Comparison of ENCODE assay signal across 1 cellular context in the genomic region with DNA sequence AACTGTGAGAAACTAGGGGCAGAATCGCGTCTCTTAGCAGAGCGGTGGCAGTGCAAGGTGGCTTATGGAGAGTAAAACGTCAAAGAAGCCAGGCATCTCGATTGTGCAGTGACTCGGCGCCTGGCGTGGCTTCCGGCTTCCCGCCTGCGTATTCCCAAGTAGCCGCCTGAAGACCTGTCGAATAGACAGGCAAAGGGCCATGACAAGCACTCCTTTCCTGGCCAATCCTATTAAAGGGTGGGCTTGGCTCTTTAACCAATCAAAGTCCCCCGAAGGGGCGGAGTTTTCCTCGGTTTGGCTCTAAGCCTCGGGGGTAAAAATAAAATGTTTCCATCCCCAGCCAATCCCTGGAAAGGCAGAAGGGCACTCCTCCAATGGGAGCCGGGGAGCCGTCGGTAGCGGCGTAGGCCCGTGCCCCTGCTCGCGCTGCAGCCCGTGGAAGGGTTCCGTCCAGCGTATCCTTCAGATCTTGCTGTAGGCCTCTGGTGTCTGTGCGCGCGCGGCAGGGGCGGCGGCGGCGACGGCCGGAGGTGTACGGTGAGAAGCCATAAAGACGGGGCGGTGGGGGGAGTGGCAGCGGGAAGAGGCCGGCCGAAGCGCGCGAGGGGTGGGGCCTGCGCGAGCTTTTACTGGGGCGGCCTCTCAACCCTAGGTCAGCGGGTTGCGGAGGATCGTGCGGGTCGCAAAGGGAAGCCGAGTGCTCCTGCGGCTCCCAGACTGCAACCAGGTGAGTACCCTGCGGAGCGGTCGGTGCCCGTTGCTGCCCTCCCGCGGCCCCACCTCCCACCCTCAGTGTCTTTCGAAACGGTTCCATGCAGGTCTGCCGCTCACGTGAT.
TF ChIP-seq lines count a peak whose summit lies in the region.

TSS of gene KANTR (plus strand) at position 395 of the 836 bp plus-strand sequence. CDS start 30,131 bp downstream, outside the sequence.

TF ChIP-seq in K562, 482 proteins besides CTCF, POLR2A, EP300 and RAD21 (continued from another document and continues in another):
- TF ChIP-seq, protein P1, sequence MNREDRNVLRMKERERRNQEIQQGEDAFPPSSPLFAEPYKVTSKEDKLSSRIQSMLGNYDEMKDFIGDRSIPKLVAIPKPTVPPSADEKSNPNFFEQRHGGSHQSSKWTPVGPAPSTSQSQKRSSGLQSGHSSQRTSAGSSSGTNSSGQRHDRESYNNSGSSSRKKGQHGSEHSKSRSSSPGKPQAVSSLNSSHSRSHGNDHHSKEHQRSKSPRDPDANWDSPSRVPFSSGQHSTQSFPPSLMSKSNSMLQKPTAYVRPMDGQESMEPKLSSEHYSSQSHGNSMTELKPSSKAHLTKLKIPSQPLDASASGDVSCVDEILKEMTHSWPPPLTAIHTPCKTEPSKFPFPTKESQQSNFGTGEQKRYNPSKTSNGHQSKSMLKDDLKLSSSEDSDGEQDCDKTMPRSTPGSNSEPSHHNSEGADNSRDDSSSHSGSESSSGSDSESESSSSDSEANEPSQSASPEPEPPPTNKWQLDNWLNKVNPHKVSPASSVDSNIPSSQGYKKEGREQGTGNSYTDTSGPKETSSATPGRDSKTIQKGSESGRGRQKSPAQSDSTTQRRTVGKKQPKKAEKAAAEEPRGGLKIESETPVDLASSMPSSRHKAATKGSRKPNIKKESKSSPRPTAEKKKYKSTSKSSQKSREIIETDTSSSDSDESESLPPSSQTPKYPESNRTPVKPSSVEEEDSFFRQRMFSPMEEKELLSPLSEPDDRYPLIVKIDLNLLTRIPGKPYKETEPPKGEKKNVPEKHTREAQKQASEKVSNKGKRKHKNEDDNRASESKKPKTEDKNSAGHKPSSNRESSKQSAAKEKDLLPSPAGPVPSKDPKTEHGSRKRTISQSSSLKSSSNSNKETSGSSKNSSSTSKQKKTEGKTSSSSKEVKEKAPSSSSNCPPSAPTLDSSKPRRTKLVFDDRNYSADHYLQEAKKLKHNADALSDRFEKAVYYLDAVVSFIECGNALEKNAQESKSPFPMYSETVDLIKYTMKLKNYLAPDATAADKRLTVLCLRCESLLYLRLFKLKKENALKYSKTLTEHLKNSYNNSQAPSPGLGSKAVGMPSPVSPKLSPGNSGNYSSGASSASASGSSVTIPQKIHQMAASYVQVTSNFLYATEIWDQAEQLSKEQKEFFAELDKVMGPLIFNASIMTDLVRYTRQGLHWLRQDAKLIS (CRISPR knock-in tag; IDR thresholded peaks at IDR 0.05): no peak
- TF ChIP-seq TFE3 (CRISPR knock-in tag; IDR thresholded peaks at IDR 0.05) (peak; percentile 69), SETDB1 (IDR thresholded peaks at IDR 0.05; ENCODE audit: low read length) (no peak), NCOA6 (IDR thresholded peaks at IDR 0.05) (peak; percentile 69), ASH1L (IDR thresholded peaks at IDR 0.05; ENCODE audit: borderline replicate concordance, low read depth, partially characterized antibody) (peak; percentile 47), RERE (CRISPR knock-in tag; IDR thresholded peaks at IDR 0.05; ENCODE audit: borderline replicate concordance) (no peak), ZNF436 (CRISPR knock-in tag; IDR thresholded peaks at IDR 0.05) (no peak), SMAD4 (CRISPR knock-in tag; conservative IDR thresholded peaks at IDR 0.05) (peak; percentile 39; the same call in 1 of the 2 replicates), USF2 (CRISPR knock-in tag; IDR thresholded peaks at IDR 0.05) (peak; percentile 81), KLF6 (CRISPR knock-in tag; IDR thresholded peaks at IDR 0.05; ENCODE audit: borderline replicate concordance) (no peak), CREM (IDR thresholded peaks at IDR 0.05; ENCODE audit: low read depth) (peak; percentile 17; the same call in 1 of the 2 replicates), CBX5 (IDR thresholded peaks at IDR 0.05; ENCODE audit: borderline replicate concordance, low read depth) (no peak), ETS2 (tag; IDR thresholded peaks at IDR 0.05; ENCODE audit: borderline replicate concordance, poor library complexity, severe bottlenecking) (no peak), HNRNPH1 (optimal IDR thresholded peaks at IDR 0.05; ENCODE audit: low read depth, low read length) (no peak), NRF1 (conservative IDR thresholded peaks at IDR 0.05 in 1 of 2, IDR thresholded peaks at IDR 0.05 in 1 of 2) (peak; percentile 74 to 77), CREB1 (IDR thresholded peaks at IDR 0.05) (0 out of 2 replicates have a peak, but pooled peaks have one; percentile 18), CREB1 (CRISPR knock-in tag; IDR thresholded peaks at IDR 0.05) (no peak), ZNF398 (CRISPR knock-in tag; IDR thresholded peaks at IDR 0.05) (no peak), ILK (tag; IDR thresholded peaks at IDR 0.05; ENCODE audit: borderline replicate concordance, low read depth) (no peak), USF1 (CRISPR knock-in tag; IDR thresholded peaks at IDR 0.05) (peak; percentile 80), ILF3 (IDR thresholded peaks at IDR 0.05; ENCODE audit: borderline replicate concordance) (no peak), BRD4 (IDR thresholded peaks at IDR 0.05) (no peak), ZFP1 (CRISPR knock-in tag; IDR thresholded peaks at IDR 0.05) (no peak), ELF1 (tag; IDR thresholded peaks at IDR 0.05) (peak; percentile 63), SRF (CRISPR knock-in tag; IDR thresholded peaks at IDR 0.05) (0 out of 4 replicates have a peak, but pooled peaks of 1 of the 2 experiments have one; percentile 12)
- TF ChIP-seq, protein P2, sequence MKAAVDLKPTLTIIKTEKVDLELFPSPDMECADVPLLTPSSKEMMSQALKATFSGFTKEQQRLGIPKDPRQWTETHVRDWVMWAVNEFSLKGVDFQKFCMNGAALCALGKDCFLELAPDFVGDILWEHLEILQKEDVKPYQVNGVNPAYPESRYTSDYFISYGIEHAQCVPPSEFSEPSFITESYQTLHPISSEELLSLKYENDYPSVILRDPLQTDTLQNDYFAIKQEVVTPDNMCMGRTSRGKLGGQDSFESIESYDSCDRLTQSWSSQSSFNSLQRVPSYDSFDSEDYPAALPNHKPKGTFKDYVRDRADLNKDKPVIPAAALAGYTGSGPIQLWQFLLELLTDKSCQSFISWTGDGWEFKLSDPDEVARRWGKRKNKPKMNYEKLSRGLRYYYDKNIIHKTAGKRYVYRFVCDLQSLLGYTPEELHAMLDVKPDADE (conservative IDR thresholded peaks at IDR 0.05; ENCODE audit: control insufficient read depth, low read depth, low read length): 0 out of 2 replicates have a peak, but pooled peaks have one; percentile 33
- TF ChIP-seq, protein P3, sequence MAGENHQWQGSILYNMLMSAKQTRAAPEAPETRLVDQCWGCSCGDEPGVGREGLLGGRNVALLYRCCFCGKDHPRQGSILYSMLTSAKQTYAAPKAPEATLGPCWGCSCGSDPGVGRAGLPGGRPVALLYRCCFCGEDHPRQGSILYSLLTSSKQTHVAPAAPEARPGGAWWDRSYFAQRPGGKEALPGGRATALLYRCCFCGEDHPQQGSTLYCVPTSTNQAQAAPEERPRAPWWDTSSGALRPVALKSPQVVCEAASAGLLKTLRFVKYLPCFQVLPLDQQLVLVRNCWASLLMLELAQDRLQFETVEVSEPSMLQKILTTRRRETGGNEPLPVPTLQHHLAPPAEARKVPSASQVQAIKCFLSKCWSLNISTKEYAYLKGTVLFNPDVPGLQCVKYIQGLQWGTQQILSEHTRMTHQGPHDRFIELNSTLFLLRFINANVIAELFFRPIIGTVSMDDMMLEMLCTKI (IDR thresholded peaks at IDR 0.05; ENCODE audit: partially characterized antibody): no peak
- TF ChIP-seq, protein P4, sequence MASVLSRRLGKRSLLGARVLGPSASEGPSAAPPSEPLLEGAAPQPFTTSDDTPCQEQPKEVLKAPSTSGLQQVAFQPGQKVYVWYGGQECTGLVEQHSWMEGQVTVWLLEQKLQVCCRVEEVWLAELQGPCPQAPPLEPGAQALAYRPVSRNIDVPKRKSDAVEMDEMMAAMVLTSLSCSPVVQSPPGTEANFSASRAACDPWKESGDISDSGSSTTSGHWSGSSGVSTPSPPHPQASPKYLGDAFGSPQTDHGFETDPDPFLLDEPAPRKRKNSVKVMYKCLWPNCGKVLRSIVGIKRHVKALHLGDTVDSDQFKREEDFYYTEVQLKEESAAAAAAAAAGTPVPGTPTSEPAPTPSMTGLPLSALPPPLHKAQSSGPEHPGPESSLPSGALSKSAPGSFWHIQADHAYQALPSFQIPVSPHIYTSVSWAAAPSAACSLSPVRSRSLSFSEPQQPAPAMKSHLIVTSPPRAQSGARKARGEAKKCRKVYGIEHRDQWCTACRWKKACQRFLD (CRISPR knock-in tag; IDR thresholded peaks at IDR 0.05): peak; percentile 46; the same call in 1 of the 2 replicates
- TF ChIP-seq, protein P5, sequence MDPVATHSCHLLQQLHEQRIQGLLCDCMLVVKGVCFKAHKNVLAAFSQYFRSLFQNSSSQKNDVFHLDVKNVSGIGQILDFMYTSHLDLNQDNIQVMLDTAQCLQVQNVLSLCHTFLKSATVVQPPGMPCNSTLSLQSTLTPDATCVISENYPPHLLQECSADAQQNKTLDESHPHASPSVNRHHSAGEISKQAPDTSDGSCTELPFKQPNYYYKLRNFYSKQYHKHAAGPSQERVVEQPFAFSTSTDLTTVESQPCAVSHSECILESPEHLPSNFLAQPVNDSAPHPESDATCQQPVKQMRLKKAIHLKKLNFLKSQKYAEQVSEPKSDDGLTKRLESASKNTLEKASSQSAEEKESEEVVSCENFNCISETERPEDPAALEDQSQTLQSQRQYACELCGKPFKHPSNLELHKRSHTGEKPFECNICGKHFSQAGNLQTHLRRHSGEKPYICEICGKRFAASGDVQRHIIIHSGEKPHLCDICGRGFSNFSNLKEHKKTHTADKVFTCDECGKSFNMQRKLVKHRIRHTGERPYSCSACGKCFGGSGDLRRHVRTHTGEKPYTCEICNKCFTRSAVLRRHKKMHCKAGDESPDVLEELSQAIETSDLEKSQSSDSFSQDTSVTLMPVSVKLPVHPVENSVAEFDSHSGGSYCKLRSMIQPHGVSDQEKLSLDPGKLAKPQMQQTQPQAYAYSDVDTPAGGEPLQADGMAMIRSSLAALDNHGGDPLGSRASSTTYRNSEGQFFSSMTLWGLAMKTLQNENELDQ (CRISPR knock-in tag; IDR thresholded peaks at IDR 0.05; ENCODE audit: borderline replicate concordance): no peak
